In genomic region chr2:101057051-101057933, GRCh38 we compare ENCODE assay signal across 18 cellular contexts. TPM values are rescaled to one million over a fixed set of nuclear protein-coding genes. Genes with fewer than 3 reads are reported as not detected.
A peak's percentile ranks its signal among the peaks of the same experiment; 100 is the strongest.
DNase-seq lines count a peak whose midpoint lies in the region; ATAC-seq and TF ChIP-seq lines count a peak whose summit lies in the region.
"Had no signal": no experiment of that assay in that cellular context is flagged by ENCODE, and none has a peak within 500 bp of the region (broad histone marks: within the 10 kb centered on the region; RNA-seq: fewer than 3 reads in every experiment).

No MANE protein-coding gene starts in this region.

- H3K36me3 Mint-ChIP-seq in HFFc6 (ENCODE audit: low read depth) = no peaks in the 10 kb centered on the region

- H3K27me3 Mint-ChIP-seq in HFFc6 (ENCODE audit: insufficient read depth) = peaks cover 3% of the 10 kb centered on the region
- H3K27me3 Mint-ChIP-seq: B cell had no signal

- DNase-seq in cardiac septum (ENCODE audit: low spot score) (peak; percentile 5), left ventricle myocardium inferior (no peak), foreskin keratinocyte (no peak), mucosa of descending colon (no peak), A172 (ENCODE audit: low spot score) (no peak), HPDE6-E6E7 (ENCODE audit: extremely low spot score) (no peak), HFFc6 (no peak)
- DNase-seq: GF-D8, KG1, NCI-H1092 treated with DMSO at 0.1 percent for 48 hours, NCI-H1436 treated with DMSO at 0.1 percent for 48 hours, NCI-H1930, NCI-H2227 treated with DMSO at 0.1 percent for 48 hours, NCI-H510A, Peyer's patch, SJCRH30 had no signal

- H3K27me3 ChIP-seq in left ventricle myocardium inferior (ENCODE audit: low read depth) (no peaks in the 10 kb centered on the region), foreskin keratinocyte (no peaks in the 10 kb centered on the region)
- H3K27me3 ChIP-seq: Peyer's patch, SJCRH30 had no signal

- no peak overlapping the region for H3K4me3 Mint-ChIP-seq in HFFc6
- H3K4me3 Mint-ChIP-seq: B cell, CD14-positive monocyte had no signal

- intact Hi-C loops in cardiac septum (cut with DNase I) (no loop called here), left ventricle myocardium inferior (cut with micrococcal nuclease) (no loop called here), mucosa of descending colon (cut with DNase I, micrococcal nuclease) (no loop called here)

- H3K36me3 ChIP-seq in left ventricle myocardium inferior (peaks cover 56% of the 10 kb centered on the region), mucosa of descending colon (ENCODE audit: low read depth) (no peaks in the 10 kb centered on the region)
- H3K36me3 ChIP-seq: SJCRH30 had no signal

- no peaks in the 10 kb centered on the region for H3K9me3 ChIP-seq in left ventricle myocardium inferior (replicated peaks)
- H3K9me3 ChIP-seq in mucosa of descending colon = no peaks in the 10 kb centered on the region
- H3K9me3 ChIP-seq: Peyer's patch, SJCRH30 had no signal

- H3K4me1 Mint-ChIP-seq in HFFc6 (ENCODE audit: low read depth) = peaks cover 14% of the 10 kb centered on the region
- H3K4me1 Mint-ChIP-seq: B cell had no signal

- H3K27ac ChIP-seq in left ventricle myocardium inferior (replicated peaks) (no peak overlapping the region), foreskin keratinocyte (peak overlapping the region; percentile 10)
- H3K27ac ChIP-seq: SJCRH30 had no signal

- TF ChIP-seq CTCF in left ventricle myocardium inferior (IDR thresholded peaks at IDR 0.05; ENCODE audit: borderline replicate concordance) (no peak), foreskin keratinocyte (conservative IDR thresholded peaks at IDR 0.05) (no peak), mucosa of descending colon (IDR thresholded peaks at IDR 0.05) (no peak), HFFc6 (IDR thresholded peaks at IDR 0.05) (no peak)

- peak; percentile 36 for ATAC-seq in foreskin keratinocyte
- ATAC-seq in mucosa of descending colon = peak; percentile 49

- H3K9me3 Mint-ChIP-seq in HFFc6 = no peaks in the 10 kb centered on the region

- H3K4me1 ChIP-seq in left ventricle myocardium inferior (peaks cover 48% of the 10 kb centered on the region), foreskin keratinocyte (no peaks in the 10 kb centered on the region), mucosa of descending colon (ENCODE audit: low read depth) (no peaks in the 10 kb centered on the region)
- H3K4me1 ChIP-seq: Peyer's patch, SJCRH30 had no signal

- no peak overlapping the region for H3K27ac Mint-ChIP-seq in HFFc6
- H3K27ac Mint-ChIP-seq: B cell had no signal

- no peak overlapping the region for H3K4me3 ChIP-seq in left ventricle myocardium inferior
- H3K4me3 ChIP-seq in mucosa of descending colon = no peak overlapping the region
- H3K4me3 ChIP-seq: Peyer's patch, SJCRH30 had no signal

RNA-seq across cellular contexts. Expression of gene RPL31, which starts 55.2 kb away (rescaled TPM):
- total RNA-seq in cardiac septum (649 TPM), left ventricle myocardium inferior (803 TPM), foreskin keratinocyte (1,987 and 1,990 TPM in 2 replicates), mucosa of descending colon (1,000 to 10,000 TPM in 2 of 3 donors, 100 to 1,000 TPM in 1; 933 to 1,008 (median 1,005) TPM)
- polyA plus RNA-seq in foreskin keratinocyte = 3,345 and 3,370 TPM in 2 replicates
- 647 and 938 TPM in 2 replicates for total RNA-seq in A172 (2014; rRNA removed; shearing (Covaris generic))
- 1,000 to 10,000 TPM in 5 of 6 experiments, 100 to 1,000 TPM in 1; 947 to 1,348 (median 1,137) TPM for total RNA-seq in HFFc6 (2021; fragmentation: NEBNext Ultra II Directional; extraction: Animal tissue kit (Norgen Biotek cat#: 25700))
